In the genomic region with DNA sequence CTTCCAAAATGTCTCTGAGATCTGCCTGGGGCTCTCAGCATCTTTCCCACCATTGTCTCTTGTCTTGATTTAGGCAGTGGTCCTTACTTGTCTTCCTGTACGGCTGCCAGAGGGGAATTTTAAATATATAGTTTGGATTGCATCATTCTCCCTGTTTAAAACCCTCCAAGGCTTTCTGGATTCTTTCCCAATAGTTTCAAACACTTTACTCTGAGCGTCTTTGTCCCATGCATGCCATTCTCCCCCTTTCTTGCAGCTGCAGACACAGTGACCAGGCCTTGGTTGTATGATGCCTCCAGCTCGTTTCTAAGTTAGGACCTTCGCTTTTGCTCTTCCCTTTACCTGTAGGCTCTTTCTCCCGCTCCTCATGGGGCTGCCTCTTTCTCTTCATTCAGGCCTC, we compare ENCODE assay signal across 19 cellular contexts.
"Had no signal": no experiment of that assay in that cellular context is flagged by ENCODE, and none has a peak within 500 bp of the region (broad histone marks: within the 10 kb centered on the region; RNA-seq: fewer than 3 reads in every experiment).

No MANE protein-coding gene starts in this region.

- H3K9me3 ChIP-seq: gastroesophageal sphincter, ovary, psoas muscle had no signal

- H3K36me3 ChIP-seq: brain microvascular endothelial cell, gastroesophageal sphincter, ovary had no signal

- H3K27me3 Mint-ChIP-seq: activated CD4-positive, alpha-beta T cell treated with anti-CD3 and anti-CD28 coated beads, Interleukin-2, amount 10 ng/mL, durations not matched to agents 24 days and 14 days; naive thymus-derived CD4-positive, alpha-beta T cell had no signal

- DNase-seq: activated CD4-positive, alpha-beta T cell treated with anti-CD3 and anti-CD28 coated beads, Interleukin-2, amount 10 ng/mL, durations not matched to agents 24 days and 14 days; activated CD4-positive, CD25-positive, alpha-beta regulatory T cell; activated CD8-positive, alpha-beta memory T cell treated with anti-CD3 and anti-CD28 coated beads, Interleukin-2, amount 50 U/mL, for 4 hours; activated naive CD4-positive, alpha-beta T cell treated with anti-CD3 and anti-CD28 coated beads for 36 hours; activated T-cell treated with anti-CD3 and anti-CD28 coated beads, Interleukin-2, amount 50 U/mL, for 4 hours; brain microvascular endothelial cell; cortex of kidney; erythroblast; immature natural killer cell; mesendoderm; naive thymus-derived CD4-positive, alpha-beta T cell; ovary; psoas muscle; right cardiac atrium; stimulated activated CD4-positive, alpha-beta T cell treated with anti-CD3 and anti-CD28 coated beads, Interleukin-15, amount 100 ng/mL, for 24 hours; stimulated activated CD4-positive, alpha-beta T cell treated with anti-CD3 and anti-CD28 coated beads, Interleukin-4, amount 100 ng/mL, for 1 hour; T-cell had no signal

- H3K4me3 Mint-ChIP-seq: activated CD4-positive, alpha-beta T cell treated with anti-CD3 and anti-CD28 coated beads, Interleukin-2, amount 10 ng/mL, durations not matched to agents 24 days and 14 days; activated naive CD4-positive, alpha-beta T cell treated with anti-CD3 and anti-CD28 coated beads for 36 hours; activated T-cell treated with anti-CD3 and anti-CD28 coated beads, Interleukin-2, amount 50 U/mL, for 4 hours; immature natural killer cell; naive thymus-derived CD4-positive, alpha-beta T cell; T-cell had no signal

- H3K36me3 Mint-ChIP-seq: immature natural killer cell; naive thymus-derived CD4-positive, alpha-beta T cell; T-cell had no signal

- H3K9me3 Mint-ChIP-seq: activated CD4-positive, alpha-beta T cell treated with anti-CD3 and anti-CD28 coated beads, Interleukin-2, amount 10 ng/mL, durations not matched to agents 24 days and 14 days; activated naive CD4-positive, alpha-beta T cell treated with anti-CD3 and anti-CD28 coated beads for 36 hours; activated T-cell treated with anti-CD3 and anti-CD28 coated beads, Interleukin-2, amount 50 U/mL, for 4 hours; T-cell had no signal

- ATAC-seq: activated T-cell treated with anti-CD3 and anti-CD28 coated beads, Interleukin-2, amount 50 U/mL, for 4 hours; gastroesophageal sphincter; naive thymus-derived CD4-positive, alpha-beta T cell; psoas muscle; right cardiac atrium; T-cell had no signal

- H3K27me3 ChIP-seq: brain microvascular endothelial cell, gastroesophageal sphincter, ovary had no signal

- H3K27ac Mint-ChIP-seq: activated CD4-positive, alpha-beta T cell treated with anti-CD3 and anti-CD28 coated beads, Interleukin-2, amount 10 ng/mL, durations not matched to agents 24 days and 14 days; activated naive CD4-positive, alpha-beta T cell treated with anti-CD3 and anti-CD28 coated beads for 36 hours; immature natural killer cell; naive thymus-derived CD4-positive, alpha-beta T cell; T-cell had no signal

- H3K4me3 ChIP-seq: gastroesophageal sphincter, ovary, psoas muscle, skin epidermis had no signal

- H3K4me1 Mint-ChIP-seq: activated CD4-positive, alpha-beta T cell treated with anti-CD3 and anti-CD28 coated beads, Interleukin-2, amount 10 ng/mL, durations not matched to agents 24 days and 14 days; immature natural killer cell; naive thymus-derived CD4-positive, alpha-beta T cell; T-cell had no signal

- H3K27ac ChIP-seq: brain microvascular endothelial cell, psoas muscle had no signal
